Comparison of ENCODE assay signal across 1 cellular context in genomic region chr12:91222746-91223145, GRCh38.
TF ChIP-seq lines count a peak whose summit lies in the region.

No MANE protein-coding gene starts in this region.

TF ChIP-seq in SK-N-SH treated with all-trans-retinoic acid at 6 μM for 48 hours, 23 proteins besides CTCF, POLR2A, EP300 and RAD21 (continued from another document):
- TF ChIP-seq PATZ1 (CRISPR knock-in tag; IDR thresholded peaks at IDR 0.05; ENCODE audit: borderline replicate concordance) = no peak
- TF ChIP-seq ZFP30 (CRISPR knock-in tag; IDR thresholded peaks at IDR 0.05) = no peak
- no peak for TF ChIP-seq CSRNP3 (CRISPR knock-in tag; IDR thresholded peaks at IDR 0.05)
- no peak for TF ChIP-seq CSDC2 (CRISPR knock-in tag; IDR thresholded peaks at IDR 0.05)
